In the genomic region with DNA sequence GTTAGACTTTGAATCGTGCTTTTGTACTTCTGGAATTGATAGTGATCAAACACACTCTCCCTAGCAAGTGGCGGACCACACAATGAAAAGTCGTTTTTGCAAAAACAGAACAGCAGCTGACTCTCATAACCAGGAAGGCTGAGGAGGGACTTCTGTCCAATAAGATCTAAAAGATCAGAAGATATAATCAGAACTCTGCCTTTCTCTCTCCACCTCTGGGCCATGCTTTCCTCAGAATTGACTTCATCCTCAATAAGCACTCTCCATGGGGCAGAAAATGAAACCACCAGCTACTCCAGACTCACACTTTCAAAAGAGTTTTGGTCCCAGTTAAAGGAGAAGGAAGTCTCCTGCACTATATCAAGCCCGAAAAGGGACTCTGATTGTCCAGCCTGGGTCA, we compare ENCODE assay signal across 16 cellular contexts. TPM values are rescaled to one million over a fixed set of nuclear protein-coding genes. Genes with fewer than 3 reads are reported as not detected.
DNase-seq lines count a peak whose midpoint lies in the region; ATAC-seq, FAIRE-seq and TF ChIP-seq lines count a peak whose summit lies in the region.
"Had no signal": no experiment of that assay in that cellular context is flagged by ENCODE, and none has a peak within 500 bp of the region (broad histone marks: within the 10 kb centered on the region; RNA-seq: fewer than 3 reads in every experiment).

No MANE protein-coding gene starts in this region.

- H3K9me3 ChIP-seq in A549: 0 out of 3 replicates have a peak, but pooled peaks cover 3% of the 10 kb centered on the region
- peaks cover 6% of the 10 kb centered on the region; the same call in 1 of the 2 replicates for H3K9me3 ChIP-seq in Loucy (ENCODE audit: insufficient read depth, low read depth, low read length)
- peaks cover 7% of the 10 kb centered on the region for H3K9me3 ChIP-seq in mucosa of descending colon
- H3K9me3 ChIP-seq: upper lobe of left lung had no signal

- no peaks in the 10 kb centered on the region for H4K20me1 ChIP-seq in Loucy (ENCODE audit: insufficient read depth, low read length, poor library complexity, severe bottlenecking)

- peak overlapping the region; percentile 45 for H3K9ac ChIP-seq in Loucy (ENCODE audit: low read depth, low read length, poor library complexity, severe bottlenecking)

- 81% methylated on average over 4 of the region's 4 CpGs for WGBS in A549 (ENCODE audit: missing lambda C conversion rate)

- H3K4me3 ChIP-seq in A549 (no peak overlapping the region), Loucy (ENCODE audit: low read length, poor library complexity, severe bottlenecking) (peak overlapping the region; percentile 16), mucosa of descending colon (no peak overlapping the region)
- H3K4me3 ChIP-seq: upper lobe of left lung had no signal

- H3K4me2 ChIP-seq in A549 (peak overlapping the region; percentile 67), Loucy (ENCODE audit: low read depth, low read length, poor library complexity, severe bottlenecking) (peak overlapping the region; percentile 53)

- no peak for TF ChIP-seq CTCF in A549 (IDR thresholded peaks at IDR 0.05)
- no peak for TF ChIP-seq CTCF in Loucy (conservative IDR thresholded peaks at IDR 0.05; ENCODE audit: low read length)
- TF ChIP-seq CTCF in mucosa of descending colon (IDR thresholded peaks at IDR 0.05): no peak

- CTCF ChIA-PET in A549 (lab: Yijun Ruan, JAX): no interaction called here

- no peaks in the 10 kb centered on the region for H3K36me3 ChIP-seq in Loucy (ENCODE audit: insufficient read depth, low read length)
- no peaks in the 10 kb centered on the region for H3K36me3 ChIP-seq in mucosa of descending colon (ENCODE audit: low read depth)
- H3K36me3 ChIP-seq: upper lobe of left lung had no signal

- TF ChIP-seq POLR2A in A549 (IDR thresholded peaks at IDR 0.05; ENCODE audit: low read length): no peak

- H3K9me2 ChIP-seq in Loucy (replicated peaks; ENCODE audit: low read depth, low read length): no peaks in the 10 kb centered on the region

- peaks cover 21% of the 10 kb centered on the region for H3K4me1 ChIP-seq in A549
- H3K4me1 ChIP-seq in Loucy (ENCODE audit: insufficient read depth, low read length, poor library complexity, severe bottlenecking): peaks cover 33% of the 10 kb centered on the region
- peaks cover 12% of the 10 kb centered on the region for H3K4me1 ChIP-seq in mucosa of descending colon (ENCODE audit: low read depth)
- H3K4me1 ChIP-seq: upper lobe of left lung had no signal

- no peak for TF ChIP-seq EP300 in A549 (IDR thresholded peaks at IDR 0.05)

- FAIRE-seq in A549 (lab: Jason Lieb, UNC): no peak
- FAIRE-seq: GM12892 had no signal

- intact Hi-C loops in mucosa of descending colon (cut with DNase I, micrococcal nuclease): no loop called here

- no peak for DNase-seq in A549 (ENCODE audit: low read depth in 1 of 2, low spot score in 1 of 2)
- DNase-seq in caudate nucleus (lab: John Stamatoyannopoulos, UW): no peak
- no peak for DNase-seq in mucosa of descending colon
- DNase-seq: activated effector memory CD4-positive, alpha-beta T cell treated with Interleukin-2 at 50 U/mL for 16 hours; amygdala; CD8-positive, alpha-beta memory T cell; mesendoderm; NCI-H146; stimulated activated CD4-positive, alpha-beta T cell treated with anti-CD3 and anti-CD28 coated beads, Interleukin-4, amount 100 ng/mL, for 24 hours; upper lobe of left lung had no signal

- ATAC-seq in A549 (no peak), mucosa of descending colon (peak; percentile 12), HG03135 (IDR thresholded peaks at IDR 0.05; ENCODE audit: unreplicated experiment) (no peak), GM18868 (IDR thresholded peaks at IDR 0.05; ENCODE audit: unreplicated experiment) (no peak), HG03442 (IDR thresholded peaks at IDR 0.05; ENCODE audit: unreplicated experiment) (no peak), GM19023 (IDR thresholded peaks at IDR 0.05; ENCODE audit: unreplicated experiment) (no peak)

- H2AFZ ChIP-seq in Loucy (ENCODE audit: low read length): peak overlapping the region; percentile 54

- H3F3A ChIP-seq in Loucy (ENCODE audit: low read depth): peaks cover 3% of the 10 kb centered on the region; the same call in 1 of the 2 replicates

- H3K79me2 ChIP-seq in Loucy (ENCODE audit: insufficient read depth, low read length): no peaks in the 10 kb centered on the region

- no peak for TF ChIP-seq RAD21 in A549 (conservative IDR thresholded peaks at IDR 0.05 in 1 of 2, IDR thresholded peaks at IDR 0.05 in 1 of 2)

- H3K27me3 ChIP-seq in Loucy (ENCODE audit: insufficient read depth, low read length, poor library complexity, severe bottlenecking): no peaks in the 10 kb centered on the region
- H3K27me3 ChIP-seq: upper lobe of left lung had no signal

- peak overlapping the region; percentile 74 to 79 for H3K27ac ChIP-seq in A549
- peak overlapping the region; percentile 52 for H3K27ac ChIP-seq in caudate nucleus (ENCODE audit: low read depth, low read length)
- H3K27ac ChIP-seq: upper lobe of left lung had no signal

- POLR2A ChIA-PET in A549 (lab: Yijun Ruan, JAX): no interaction called here

TF ChIP-seq in A549, 52 proteins besides CTCF, POLR2A, EP300 and RAD21:
- TF ChIP-seq, protein P1, sequence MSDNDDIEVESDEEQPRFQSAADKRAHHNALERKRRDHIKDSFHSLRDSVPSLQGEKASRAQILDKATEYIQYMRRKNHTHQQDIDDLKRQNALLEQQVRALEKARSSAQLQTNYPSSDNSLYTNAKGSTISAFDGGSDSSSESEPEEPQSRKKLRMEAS (IDR thresholded peaks at IDR 0.05): no peak
- TF ChIP-seq SREBF2 (IDR thresholded peaks at IDR 0.05) (no peak), ESRRA (IDR thresholded peaks at IDR 0.05; ENCODE audit: borderline replicate concordance, low read length) (no peak), MYC (IDR thresholded peaks at IDR 0.05; ENCODE audit: borderline replicate concordance, low read length) (no peak), MAZ (IDR thresholded peaks at IDR 0.05; ENCODE audit: borderline replicate concordance, low read depth, low read length) (no peak), CEBPB (IDR thresholded peaks at IDR 0.05) (no peak), JUN (IDR thresholded peaks at IDR 0.05) (no peak), SMC3 (IDR thresholded peaks at IDR 0.05) (no peak), POLR2AphosphoS2 (conservative IDR thresholded peaks at IDR 0.05; ENCODE audit: low read length) (no peak), TFCP2L1 (CRISPR knock-in tag; IDR thresholded peaks at IDR 0.05) (no peak), HOXB13 (CRISPR knock-in tag; IDR thresholded peaks at IDR 0.05; ENCODE audit: low read depth) (no peak), CBX8 (IDR thresholded peaks at IDR 0.05) (no peak), NPAS2 (CRISPR knock-in tag; IDR thresholded peaks at IDR 0.05; ENCODE audit: borderline replicate concordance) (no peak), RARB (CRISPR knock-in tag; IDR thresholded peaks at IDR 0.05) (no peak)
- TF ChIP-seq, protein P2, sequence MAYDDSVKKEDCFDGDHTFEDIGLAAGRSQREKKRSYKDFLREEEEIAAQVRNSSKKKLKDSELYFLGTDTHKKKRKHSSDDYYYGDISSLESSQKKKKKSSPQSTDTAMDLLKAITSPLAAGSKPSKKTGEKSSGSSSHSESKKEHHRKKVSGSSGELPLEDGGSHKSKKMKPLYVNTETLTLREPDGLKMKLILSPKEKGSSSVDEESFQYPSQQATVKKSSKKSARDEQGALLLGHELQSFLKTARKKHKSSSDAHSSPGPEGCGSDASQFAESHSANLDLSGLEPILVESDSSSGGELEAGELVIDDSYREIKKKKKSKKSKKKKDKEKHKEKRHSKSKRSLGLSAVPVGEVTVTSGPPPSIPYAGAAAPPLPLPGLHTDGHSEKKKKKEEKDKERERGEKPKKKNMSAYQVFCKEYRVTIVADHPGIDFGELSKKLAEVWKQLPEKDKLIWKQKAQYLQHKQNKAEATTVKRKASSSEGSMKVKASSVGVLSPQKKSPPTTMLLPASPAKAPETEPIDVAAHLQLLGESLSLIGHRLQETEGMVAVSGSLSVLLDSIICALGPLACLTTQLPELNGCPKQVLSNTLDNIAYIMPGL (CRISPR knock-in tag; IDR thresholded peaks at IDR 0.05; ENCODE audit: borderline replicate concordance): no peak
- TF ChIP-seq, protein P3, sequence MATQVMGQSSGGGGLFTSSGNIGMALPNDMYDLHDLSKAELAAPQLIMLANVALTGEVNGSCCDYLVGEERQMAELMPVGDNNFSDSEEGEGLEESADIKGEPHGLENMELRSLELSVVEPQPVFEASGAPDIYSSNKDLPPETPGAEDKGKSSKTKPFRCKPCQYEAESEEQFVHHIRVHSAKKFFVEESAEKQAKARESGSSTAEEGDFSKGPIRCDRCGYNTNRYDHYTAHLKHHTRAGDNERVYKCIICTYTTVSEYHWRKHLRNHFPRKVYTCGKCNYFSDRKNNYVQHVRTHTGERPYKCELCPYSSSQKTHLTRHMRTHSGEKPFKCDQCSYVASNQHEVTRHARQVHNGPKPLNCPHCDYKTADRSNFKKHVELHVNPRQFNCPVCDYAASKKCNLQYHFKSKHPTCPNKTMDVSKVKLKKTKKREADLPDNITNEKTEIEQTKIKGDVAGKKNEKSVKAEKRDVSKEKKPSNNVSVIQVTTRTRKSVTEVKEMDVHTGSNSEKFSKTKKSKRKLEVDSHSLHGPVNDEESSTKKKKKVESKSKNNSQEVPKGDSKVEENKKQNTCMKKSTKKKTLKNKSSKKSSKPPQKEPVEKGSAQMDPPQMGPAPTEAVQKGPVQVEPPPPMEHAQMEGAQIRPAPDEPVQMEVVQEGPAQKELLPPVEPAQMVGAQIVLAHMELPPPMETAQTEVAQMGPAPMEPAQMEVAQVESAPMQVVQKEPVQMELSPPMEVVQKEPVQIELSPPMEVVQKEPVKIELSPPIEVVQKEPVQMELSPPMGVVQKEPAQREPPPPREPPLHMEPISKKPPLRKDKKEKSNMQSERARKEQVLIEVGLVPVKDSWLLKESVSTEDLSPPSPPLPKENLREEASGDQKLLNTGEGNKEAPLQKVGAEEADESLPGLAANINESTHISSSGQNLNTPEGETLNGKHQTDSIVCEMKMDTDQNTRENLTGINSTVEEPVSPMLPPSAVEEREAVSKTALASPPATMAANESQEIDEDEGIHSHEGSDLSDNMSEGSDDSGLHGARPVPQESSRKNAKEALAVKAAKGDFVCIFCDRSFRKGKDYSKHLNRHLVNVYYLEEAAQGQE (IDR thresholded peaks at IDR 0.05): no peak
- TF ChIP-seq, protein P4, sequence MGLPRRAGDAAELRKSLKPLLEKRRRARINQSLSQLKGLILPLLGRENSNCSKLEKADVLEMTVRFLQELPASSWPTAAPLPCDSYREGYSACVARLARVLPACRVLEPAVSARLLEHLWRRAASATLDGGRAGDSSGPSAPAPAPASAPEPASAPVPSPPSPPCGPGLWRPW (IDR thresholded peaks at IDR 0.05): no peak
TF ChIP-seq in A549: peak in this region for 0.

RNA-seq across cellular contexts. Expression of a gene that starts 55.3 kb away (rescaled TPM):
- polyA plus RNA-seq in A549 (2011; rRNA removed): 1.8 and 2.4 TPM in 2 replicates
- 0.22 and 0.25 TPM in 2 replicates for polyA plus RNA-seq in A549 (2012; cell fraction: cytosol; rRNA removed)
- 0.08 and 0.11 TPM in 2 replicates for polyA plus RNA-seq in A549 (2012; cell fraction: nucleus; rRNA removed)
- 0.28 to 0.59 TPM (median 0.53 TPM) in 3 replicates for polyA plus RNA-seq in A549 (2017; fragmentation: RNase III; extraction: RNeasy Plus Mini Kit Qiagen cat#74134 plus additional on column Dnase treatment)
- 0.83 TPM in 2 replicates for polyA minus RNA-seq in A549 (2011; rRNA and poly(A)+ RNA removed)
- 10 to 100 TPM in 2 of 3 donors, 1 to 10 TPM in 1; 6.8 to 35.9 (median 21.0) TPM for total RNA-seq in mucosa of descending colon
